24 cellular contexts compared by ENCODE assay signal in the genomic region with DNA sequence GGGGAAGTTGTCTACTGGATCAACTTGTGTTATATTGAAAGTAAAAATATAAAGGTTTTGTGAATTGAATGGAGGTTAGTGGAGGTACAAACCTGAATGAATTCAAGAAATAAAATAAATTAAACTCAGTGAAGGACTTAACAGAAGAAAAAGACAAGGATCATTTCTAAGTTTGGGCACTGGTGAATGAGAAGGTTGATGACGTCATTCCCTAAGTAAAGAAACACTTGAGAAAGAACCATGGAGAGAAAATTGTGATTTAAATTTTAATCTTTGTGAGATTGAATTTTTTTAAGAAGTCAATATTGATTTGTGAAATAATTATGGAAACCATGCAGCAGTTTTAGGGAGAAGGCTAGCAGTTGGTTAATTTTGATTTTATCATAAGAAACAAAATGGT.
"Had no signal": no experiment of that assay in that cellular context is flagged by ENCODE, and none has a peak within 500 bp of the region (broad histone marks: within the 10 kb centered on the region; RNA-seq: fewer than 3 reads in every experiment).

No MANE protein-coding gene starts in this region.

- H3K27ac Mint-ChIP-seq: T-cell had no signal

- H3K27me3 ChIP-seq: MG63 had no signal

- H3K9me3 ChIP-seq: MG63, SK-N-SH had no signal

- H3K4me2 ChIP-seq: SK-N-SH had no signal

- H3K36me3 ChIP-seq: MG63 had no signal

- ATAC-seq: T-cell had no signal

- H3K9me2 ChIP-seq: SK-N-SH had no signal

- H3K27me3 Mint-ChIP-seq: T-cell had no signal

- H3K4me1 Mint-ChIP-seq: T-cell had no signal

- H3K27ac ChIP-seq: HL-60 had no signal

- H3K9ac ChIP-seq: SK-N-SH had no signal

- H3K4me3 ChIP-seq: MG63 had no signal

- DNase-seq: Karpas-422, KG1, MG63, NCI-H1092, NCI-H1105 treated with DMSO at 0.1 percent for 48 hours, NCI-H1417 treated with DMSO at 0.1 percent for 48 hours, NCI-H146, NCI-H1694 treated with DMSO at 0.1 percent for 48 hours, NCI-H1930, NCI-H2081, NCI-H2107, NCI-H2171 treated with DMSO at 0.1 percent for 48 hours, NCI-H2227 treated with DMSO at 0.1 percent for 48 hours, NCI-H524, NCI-H526 treated with DMSO at 0.1 percent for 48 hours, NCI-H748 treated with DMSO at 0.1 percent for 48 hours, RPMI8226, SHP77, SK-N-SH, SW 1271, T-cell had no signal

- H3K4me3 Mint-ChIP-seq: T-cell had no signal

- FAIRE-seq: HTR-8/SVneo, RCC 7860 had no signal

- H3K36me3 Mint-ChIP-seq: T-cell had no signal
